In the genomic region with DNA sequence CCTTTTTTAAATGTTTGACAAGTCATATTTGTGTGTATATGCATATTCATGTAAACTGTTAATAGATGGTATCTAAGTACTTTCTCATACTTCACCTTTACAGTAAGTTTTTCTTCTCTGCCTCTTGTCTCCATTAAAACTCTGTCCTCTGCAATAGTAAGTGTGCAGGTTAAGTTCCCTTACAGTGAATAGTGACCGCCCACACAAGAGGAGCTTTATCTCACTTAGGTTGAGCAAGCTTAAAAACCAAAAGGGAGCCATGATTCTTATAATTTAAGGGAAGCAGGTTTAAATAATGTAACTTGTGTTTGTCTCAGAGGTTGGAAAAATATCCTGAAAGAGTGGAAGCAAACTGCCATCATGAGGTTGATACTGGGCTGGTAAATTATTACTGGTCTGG, we compare ENCODE assay signal across 29 cellular contexts.
"Had no signal": no experiment of that assay in that cellular context is flagged by ENCODE, and none has a peak within 500 bp of the region (broad histone marks: within the 10 kb centered on the region; RNA-seq: fewer than 3 reads in every experiment).

No MANE protein-coding gene starts in this region.

- H3K4me1 ChIP-seq: adrenal gland, body of pancreas, esophagus muscularis mucosa, foreskin keratinocyte, heart left ventricle had no signal

- H3K27ac ChIP-seq: adrenal gland, body of pancreas, esophagus muscularis mucosa, foreskin keratinocyte, heart left ventricle had no signal

- DNase-seq: activated CD4-positive, alpha-beta memory T cell treated with anti-CD3 and anti-CD28 coated beads, Interleukin-2, amount 10 ng/mL, durations not matched to agents 7 days and 5 days; activated CD4-positive, alpha-beta T cell treated with anti-CD3 and anti-CD28 coated beads for 36 hours; activated CD4-positive, alpha-beta T cell treated with anti-CD3 and anti-CD28 coated beads, Interleukin-2, amount 10 ng/mL, durations not matched to agents 24 days and 14 days; activated CD4-positive, CD25-positive, alpha-beta regulatory T cell; activated CD4-positive, CD25-positive, alpha-beta regulatory T cell treated with anti-CD3 and anti-CD28 coated beads, Interleukin-2, amount 50 U/mL, for 72 hours; activated CD8-positive, alpha-beta memory T cell treated with anti-CD3 and anti-CD28 coated beads, Interleukin-2, amount 50 U/mL, for 48 hours; activated effector memory CD4-positive, alpha-beta T cell treated with Interleukin-2 at 50 U/mL for 16 hours; activated naive CD4-positive, alpha-beta T cell treated with anti-CD3 and anti-CD28 coated beads for 36 hours; activated naive CD8-positive, alpha-beta T cell treated with anti-CD3 and anti-CD28 coated beads for 36 hours; activated naive CD8-positive, alpha-beta T cell treated with anti-CD3 and anti-CD28 coated beads, Interleukin-2, amount 50 U/mL, for 24 hours; activated T-cell treated with anti-CD3 and anti-CD28 coated beads for 4 hours; activated T-cell treated with anti-CD3 and anti-CD28 coated beads, Interleukin-2, amount 50 U/mL, for 24 hours; activated T-cell treated with anti-CD3 and anti-CD28 coated beads, Interleukin-2, amount 50 U/mL, for 72 hours; adrenal gland; amygdala; aorta; body of pancreas; cortex of kidney; dermis blood vessel endothelial cell; effector CD4-positive, alpha-beta T cell; effector memory CD8-positive, alpha-beta T cell; erythroblast; foreskin keratinocyte; gastrocnemius medialis; glutamatergic neuron; heart left ventricle; T-helper 2 cell had no signal

- FAIRE-seq: colon had no signal

- H3K9me3 ChIP-seq: adrenal gland, body of pancreas, esophagus muscularis mucosa, gastrocnemius medialis, heart left ventricle had no signal

- ATAC-seq: activated CD4-positive, alpha-beta T cell treated with anti-CD3 and anti-CD28 coated beads for 36 hours; activated naive CD8-positive, alpha-beta T cell treated with anti-CD3 and anti-CD28 coated beads, Interleukin-2, amount 50 U/mL, for 24 hours; activated T-cell treated with anti-CD3 and anti-CD28 coated beads, Interleukin-2, amount 50 U/mL, for 72 hours; body of pancreas; effector memory CD8-positive, alpha-beta T cell; foreskin keratinocyte; heart left ventricle had no signal

- H3K4me3 ChIP-seq: adrenal gland, body of pancreas, esophagus muscularis mucosa, gastrocnemius medialis, heart left ventricle had no signal

- H3K27me3 ChIP-seq: adrenal gland, body of pancreas, esophagus muscularis mucosa, foreskin keratinocyte, gastrocnemius medialis, heart left ventricle had no signal
